9 cellular contexts compared by ENCODE assay signal in the genomic region with DNA sequence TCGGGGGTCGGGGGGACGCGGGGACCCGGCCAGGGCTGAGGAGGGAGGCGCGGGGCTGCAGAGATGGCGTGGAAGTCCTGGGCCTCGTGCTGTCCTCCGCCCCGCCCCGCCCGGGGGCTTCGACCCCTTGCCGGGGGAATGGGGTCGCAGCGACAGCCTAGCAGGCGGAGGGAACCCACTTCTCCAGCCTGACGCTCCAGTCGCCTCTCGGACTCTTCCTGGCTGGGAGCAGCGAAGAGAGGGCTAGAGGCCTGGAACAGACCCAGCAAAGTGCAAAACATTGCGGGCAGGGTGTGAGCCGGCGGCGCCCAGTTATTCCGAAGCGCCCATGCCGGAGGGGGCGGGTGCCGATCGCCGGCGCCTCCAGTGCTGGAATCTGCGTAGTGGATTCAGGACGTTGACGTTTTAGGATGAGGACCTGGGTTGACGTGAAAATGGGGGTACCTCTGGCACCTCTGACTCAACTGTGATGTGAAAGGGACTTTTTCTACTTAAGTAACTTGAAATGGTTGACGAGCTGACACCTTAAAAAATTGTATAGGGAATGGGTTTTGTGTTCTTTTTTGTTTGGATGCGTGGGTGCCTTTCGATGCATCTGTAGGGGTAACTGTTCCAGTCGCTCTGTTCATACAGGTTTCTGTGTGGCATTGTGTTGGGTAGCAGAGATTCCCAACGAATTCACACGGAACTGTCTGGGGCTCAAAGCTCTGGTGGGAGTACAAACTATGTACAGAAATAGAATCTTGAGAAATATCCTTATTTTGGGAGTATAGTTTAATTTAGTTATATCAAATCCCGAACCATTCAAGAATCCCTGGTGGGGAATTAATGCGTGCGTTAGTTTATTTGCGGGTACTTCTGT. TPM values are rescaled to one million over a fixed set of nuclear protein-coding genes. Genes with fewer than 3 reads are reported as not detected.
DNase-seq lines count a peak whose midpoint lies in the region; TF ChIP-seq lines count a peak whose summit lies in the region.
"Had no signal": no experiment of that assay in that cellular context is flagged by ENCODE, and none has a peak within 500 bp of the region (broad histone marks: within the 10 kb centered on the region; RNA-seq: fewer than 3 reads in every experiment).

No MANE protein-coding gene starts in this region.

- peak overlapping the region; percentile 65 for H2BK15ac ChIP-seq in neuronal stem cell (ENCODE audit: low read length)

- H3K27me3 ChIP-seq in BLaER1 (peaks cover 21% of the 10 kb centered on the region), MM.1S (replicated peaks; ENCODE audit: insufficient read depth, low read length) (peaks cover 14% of the 10 kb centered on the region; the same call in 1 of the 2 replicates), esophagus squamous epithelium (peaks cover 0 to 71% (median 7%) of the 10 kb centered on the region in 4 donors), neuronal stem cell (ENCODE audit: control insufficient read depth in 3 of 3, insufficient read depth in 3 of 3, low read depth in 1 of 3, low read length in 3 of 3) (peaks cover 0 to 3% (median 0%) of the 10 kb centered on the region in 3 experiments)

- H4K20me1 ChIP-seq in BLaER1 (no peaks in the 10 kb centered on the region), MM.1S (ENCODE audit: insufficient read depth, low read length) (no peaks in the 10 kb centered on the region)

- no peaks in the 10 kb centered on the region for H3F3A ChIP-seq in MM.1S (ENCODE audit: insufficient read depth, low read length)

- WGBS in esophagus squamous epithelium, 2 donors = 26 to 55% methylated on average over 10 to 21 of the region's 48 CpGs
- no CpG with 5 or more reads among the region's 48 CpGs for WGBS in neuronal stem cell (ENCODE audit: extremely low coverage in 2 of 2, insufficient read length in 2 of 2, insufficient replicate concordance in 1 of 2), 2 donors

- H4K91ac ChIP-seq in neuronal stem cell (ENCODE audit: low read depth, low read length, poor library complexity) = no peak overlapping the region

- H2AFZ ChIP-seq in MM.1S (ENCODE audit: low read length) (peak overlapping the region; percentile 58), neuronal stem cell (ENCODE audit: low read length) (peak overlapping the region; percentile 97)

- DNase-seq in MM.1S (no peak), esophagus squamous epithelium (lab: John Stamatoyannopoulos, UW) (no peak), neuronal stem cell (ENCODE audit: low spot score) (no peak), UCSD-AML1 (lab: John Stamatoyannopoulos, UW; ENCODE audit: unreplicated experiment) (no peak), NCI-H187 treated with DMSO at 0.1 percent for 48 hours (lab: John Stamatoyannopoulos, UW) (no peak), NCI-H446 treated with DMSO at 0.1 percent for 48 hours (lab: John Stamatoyannopoulos, UW) (no peak), GM13977 (ENCODE audit: low spot score) (no peak)

- H3K4ac ChIP-seq in neuronal stem cell (ENCODE audit: low read length) = peak overlapping the region; percentile 84

- H2AK5ac ChIP-seq in neuronal stem cell (ENCODE audit: low read depth, low read length) = no peak overlapping the region

- no peak overlapping the region for H2BK120ac ChIP-seq in neuronal stem cell (ENCODE audit: low read depth, low read length)

- peak overlapping the region; percentile 99 for H3K4me2 ChIP-seq in BLaER1
- H3K4me2 ChIP-seq in MM.1S (ENCODE audit: low read depth, low read length) = peak overlapping the region; percentile 74
- H3K4me2 ChIP-seq in neuronal stem cell (ENCODE audit: insufficient read depth, low read length, poor library complexity, severe bottlenecking) = peak overlapping the region; percentile 93

- H3K79me2 ChIP-seq in MM.1S (ENCODE audit: low read length) = no peaks in the 10 kb centered on the region

- peak overlapping the region; percentile 97 for H3K18ac ChIP-seq in neuronal stem cell (ENCODE audit: low read length)

- H3K9ac ChIP-seq in BLaER1 (no peak overlapping the region), MM.1S (ENCODE audit: low read length) (no peak overlapping the region; the same call in 1 of the 2 replicates), neuronal stem cell (ENCODE audit: low read depth, low read length, poor library complexity) (peak overlapping the region; percentile 96)

- in situ Hi-C loops in GM13977 (cut with MboI; ENCODE audit: low pct_unique_long_range_greater_than_20kb, low sequenced_read_pairs, unreplicated experiment) = no loop called here

- no peak overlapping the region for H2BK12ac ChIP-seq in neuronal stem cell (ENCODE audit: low read length)

- no peak overlapping the region for H3K14ac ChIP-seq in neuronal stem cell (ENCODE audit: low read length)

- H4K8ac ChIP-seq in neuronal stem cell (ENCODE audit: low read depth, low read length) = no peak overlapping the region

- peak overlapping the region; percentile 82 for H3K4me3 ChIP-seq in BLaER1
- peak overlapping the region; percentile 68 for H3K4me3 ChIP-seq in MM.1S (ENCODE audit: low read length)
- H3K4me3 ChIP-seq in esophagus squamous epithelium = peak overlapping the region; percentile 38 to 73 (median 51)
- H3K4me3 ChIP-seq in neuronal stem cell (ENCODE audit: low read length in 2 of 2) = peak overlapping the region; percentile 91 to 99

- peak overlapping the region; percentile 53 for H2BK5ac ChIP-seq in neuronal stem cell (ENCODE audit: low read length)

- H3K9me3 ChIP-seq in BLaER1 = no peaks in the 10 kb centered on the region
- no peaks in the 10 kb centered on the region for H3K9me3 ChIP-seq in MM.1S (replicated peaks; ENCODE audit: insufficient read depth, low read length)
- H3K9me3 ChIP-seq in esophagus squamous epithelium = no peaks in the 10 kb centered on the region
- no peaks in the 10 kb centered on the region for H3K9me3 ChIP-seq in neuronal stem cell (replicated peaks in 1 of 2; ENCODE audit: control insufficient read depth in 2 of 2, insufficient read depth in 1 of 2, low read depth in 1 of 2, low read length in 2 of 2)

- TF ChIP-seq CTCF in MM.1S (IDR thresholded peaks at IDR 0.05; ENCODE audit: low read length) (no peak), esophagus squamous epithelium (IDR thresholded peaks at IDR 0.05) (no peak), GM13977 (IDR thresholded peaks at IDR 0.05; ENCODE audit: extremely low read depth, insufficient read depth, missing control alignments) (no peak)

- H3K36me3 ChIP-seq in BLaER1 (no peaks in the 10 kb centered on the region), MM.1S (replicated peaks; ENCODE audit: insufficient read depth, low read length) (no peaks in the 10 kb centered on the region), esophagus squamous epithelium (no peaks in the 10 kb centered on the region), neuronal stem cell (replicated peaks in 1 of 2; ENCODE audit: control insufficient read depth in 2 of 2, insufficient read depth in 2 of 2, low read length in 2 of 2) (no peaks in the 10 kb centered on the region)

- H3K27ac ChIP-seq in BLaER1 (no peak overlapping the region), MM.1S (ENCODE audit: low read length) (no peak overlapping the region), esophagus squamous epithelium (no peak overlapping the region), neuronal stem cell (replicated peaks; ENCODE audit: low read length) (no peak overlapping the region)
- H3K27ac ChIP-seq: RWPE1 had no signal

- TF ChIP-seq POLR2A in esophagus squamous epithelium (IDR thresholded peaks at IDR 0.05) = no peak

- intact Hi-C loops in esophagus squamous epithelium (cut with DNase I) = no loop called here

- no peak overlapping the region for H3K23ac ChIP-seq in neuronal stem cell (ENCODE audit: low read depth, low read length, poor library complexity)

- no peaks in the 10 kb centered on the region for H3K79me1 ChIP-seq in neuronal stem cell (ENCODE audit: low read depth, low read length)

- H3K4me1 ChIP-seq in BLaER1 = peaks cover 15% of the 10 kb centered on the region
- H3K4me1 ChIP-seq in MM.1S (ENCODE audit: low read length) = no peaks in the 10 kb centered on the region
- peaks cover 6 to 24% (median 15%) of the 10 kb centered on the region in 3 donors for H3K4me1 ChIP-seq in esophagus squamous epithelium
- peaks cover 0 to 4% of the 10 kb centered on the region in 2 donors for H3K4me1 ChIP-seq in neuronal stem cell (ENCODE audit: control insufficient read depth in 2 of 2, insufficient read depth in 1 of 2, low read depth in 1 of 2, low read length in 2 of 2)

- no peaks in the 10 kb centered on the region for H3K9me2 ChIP-seq in MM.1S (replicated peaks; ENCODE audit: insufficient read depth, low read length)

RNA-seq across cellular contexts. Expression of a gene that starts 1.4 kb away (rescaled TPM):
- under 1 TPM; 0.08 to 0.57 (median 0.09) TPM for total RNA-seq in esophagus squamous epithelium
- polyA plus RNA-seq in neuronal stem cell (2013, experiment 1 of 2) = 13.4 TPM
- polyA plus RNA-seq in neuronal stem cell (2013, experiment 2 of 2) = 14.2 TPM
